Comparison of ENCODE assay signal across 10 cellular contexts in genomic region chr17:81966343-81967243, GRCh38. TPM values are rescaled to one million over a fixed set of nuclear protein-coding genes. Genes with fewer than 3 reads are reported as not detected.
DNase-seq lines count a peak whose midpoint lies in the region; ATAC-seq and TF ChIP-seq lines count a peak whose summit lies in the region.
"Had no signal": no experiment of that assay in that cellular context is flagged by ENCODE, and none has a peak within 500 bp of the region (broad histone marks: within the 10 kb centered on the region; RNA-seq: fewer than 3 reads in every experiment).

No MANE protein-coding gene starts in this region.

- no peak overlapping the region for H3K4me3 ChIP-seq in foreskin fibroblast (ENCODE audit: low read depth in 1 of 2, low read length in 2 of 2)
- H3K4me3 ChIP-seq in CD8-positive, alpha-beta memory T cell (ENCODE audit: low read length): no peak overlapping the region

- no peak for TF ChIP-seq CTCF in foreskin fibroblast (IDR thresholded peaks at IDR 0.05; ENCODE audit: low read depth, low read length)

- peaks cover 6% of the 10 kb centered on the region for H3K27me3 Mint-ChIP-seq in activated T-cell treated with anti-CD3 and anti-CD28 coated beads, Interleukin-2, amount 50 U/mL, for 4 hours (ENCODE audit: low read depth)
- peaks cover 15 to 16% of the 10 kb centered on the region in 2 donors for H3K27me3 Mint-ChIP-seq in CD8-positive, alpha-beta memory T cell

- no peaks in the 10 kb centered on the region for H3K36me3 Mint-ChIP-seq in activated T-cell treated with anti-CD3 and anti-CD28 coated beads, Interleukin-2, amount 50 U/mL, for 4 hours (ENCODE audit: insufficient read depth)
- no peaks in the 10 kb centered on the region for H3K36me3 Mint-ChIP-seq in CD8-positive, alpha-beta memory T cell

- H3K4me1 ChIP-seq in CD8-positive, alpha-beta memory T cell (ENCODE audit: insufficient read depth, low read length): peaks cover 23% of the 10 kb centered on the region

- H3K9me3 ChIP-seq in CD8-positive, alpha-beta memory T cell (ENCODE audit: low read length): no peaks in the 10 kb centered on the region

- DNase-seq in H4 (ENCODE audit: low spot score) (peak; percentile 43), NOMO-1 treated with DMSO at 0.1 percent for 48 hours (lab: John Stamatoyannopoulos, UW; ENCODE audit: unreplicated experiment) (peak; percentile 81), foreskin fibroblast (peak; percentile 73 to 93), retina (peak; percentile 79), NCI-H1092 treated with DMSO at 0.1 percent for 48 hours (lab: John Stamatoyannopoulos, UW) (no peak)
- DNase-seq in activated T-cell treated with anti-CD3 and anti-CD28 coated beads, Interleukin-2, amount 50 U/mL, for 4 hours: no peak
- DNase-seq in activated effector memory CD4-positive, alpha-beta T cell treated with Interleukin-2 at 50 U/mL for 16 hours: no peak
- DNase-seq in CD8-positive, alpha-beta memory T cell: no peak

- H3K9me3 Mint-ChIP-seq in activated T-cell treated with anti-CD3 and anti-CD28 coated beads, Interleukin-2, amount 50 U/mL, for 4 hours: no peaks in the 10 kb centered on the region
- H3K9me3 Mint-ChIP-seq in CD8-positive, alpha-beta memory T cell: no peaks in the 10 kb centered on the region

- H3K4me1 Mint-ChIP-seq in activated T-cell treated with anti-CD3 and anti-CD28 coated beads, Interleukin-2, amount 50 U/mL, for 4 hours (ENCODE audit: low read depth): peaks cover 11% of the 10 kb centered on the region
- peaks cover 11 to 35% (median 12%) of the 10 kb centered on the region in 3 donors for H3K4me1 Mint-ChIP-seq in CD8-positive, alpha-beta memory T cell

- no peak overlapping the region for H3K27ac Mint-ChIP-seq in CD8-positive, alpha-beta memory T cell

- POLR2A ChIA-PET in CD8-positive, alpha-beta memory T cell (lab: Charles Lee): interaction anchor here (1.8 to 2.2 kb wide), 2 partner anchors 10 to 71 kb away, joined by 7 to 9 read pairs; partner anchors contain the start of genes ASPSCR1 and DCXR

- no peaks in the 10 kb centered on the region for H3K36me3 ChIP-seq in CD8-positive, alpha-beta memory T cell (ENCODE audit: insufficient read depth, low read length)

- ATAC-seq in activated T-cell treated with anti-CD3 and anti-CD28 coated beads, Interleukin-2, amount 50 U/mL, for 4 hours: no peak

- H3K27ac ChIP-seq in CD8-positive, alpha-beta memory T cell (ENCODE audit: low read depth, low read length): no peak overlapping the region

- H3K4me3 Mint-ChIP-seq in activated T-cell treated with anti-CD3 and anti-CD28 coated beads, Interleukin-2, amount 50 U/mL, for 4 hours: no peak overlapping the region
- H3K4me3 Mint-ChIP-seq in CD8-positive, alpha-beta memory T cell: peak overlapping the region in 1 of 7 donors; percentile 35

- CTCF ChIA-PET in CD8-positive, alpha-beta memory T cell (lab: Charles Lee): interaction anchor here (1.8 to 2.5 kb wide), 2 partner anchors 7 to 64 kb away, joined by 5 to 13 read pairs; no protein-coding TSS in a partner anchor

- H3K27me3 ChIP-seq in CD8-positive, alpha-beta memory T cell (ENCODE audit: insufficient read depth, low read length, poor library complexity, severe bottlenecking): no peaks in the 10 kb centered on the region

RNA-seq across cellular contexts. Expression of gene NOTUM, which starts 5.6 kb away (rescaled TPM):
- total RNA-seq in H4 (2014; rRNA removed; shearing (Covaris generic)): 0.06 and 0.45 TPM in 2 replicates
- total RNA-seq in activated T-cell treated with anti-CD3 and anti-CD28 coated beads, Interleukin-2, amount 50 U/mL, for 4 hours: under 1 TPM; 0.40 to 0.56 (median 0.41) TPM
- under 1 TPM; 0.33 to 0.35 TPM for total RNA-seq in CD8-positive, alpha-beta memory T cell
- polyA plus RNA-seq in CD8-positive, alpha-beta memory T cell: not detected
- total RNA-seq: subcutaneous adipose tissue had no signal
- polyA plus RNA-seq: neural cell had no signal

RNA-seq across cellular contexts. Expression of gene ASPSCR1, which starts 10.8 kb away (rescaled TPM):
- total RNA-seq in H4 (2014; rRNA removed; shearing (Covaris generic)): 24.9 and 32.5 TPM in 2 replicates
- 10 to 100 TPM; 41.4 to 41.9 (median 41.6) TPM for total RNA-seq in activated T-cell treated with anti-CD3 and anti-CD28 coated beads, Interleukin-2, amount 50 U/mL, for 4 hours
- 10 to 100 TPM; 32.0 to 35.9 TPM for total RNA-seq in CD8-positive, alpha-beta memory T cell
- 29.2 TPM for polyA plus RNA-seq in CD8-positive, alpha-beta memory T cell

RNA-seq across cellular contexts. Expression of gene MYADML2, which starts 19.6 kb away (rescaled TPM):
- not detected in 2 replicates for total RNA-seq in H4 (2014; rRNA removed; shearing (Covaris generic))
- not detected for total RNA-seq in activated T-cell treated with anti-CD3 and anti-CD28 coated beads, Interleukin-2, amount 50 U/mL, for 4 hours
- total RNA-seq in CD8-positive, alpha-beta memory T cell: not detected
- not detected for polyA plus RNA-seq in CD8-positive, alpha-beta memory T cell
- total RNA-seq: subcutaneous adipose tissue had no signal

RNA-seq across cellular contexts. Expression of gene PYCR1, which starts 29.5 kb away (rescaled TPM):
- 92.4 and 128 TPM in 2 replicates for total RNA-seq in H4 (2014; rRNA removed; shearing (Covaris generic))
- 100 to 1,000 TPM; 192 to 199 (median 194) TPM for total RNA-seq in activated T-cell treated with anti-CD3 and anti-CD28 coated beads, Interleukin-2, amount 50 U/mL, for 4 hours
- total RNA-seq in CD8-positive, alpha-beta memory T cell: 100 to 1,000 TPM; 128 to 138 TPM
- 0.63 TPM for polyA plus RNA-seq in CD8-positive, alpha-beta memory T cell

RNA-seq across cellular contexts. Expression of gene MAFG, which starts 39.1 kb away (rescaled TPM):
- 8.7 and 9.3 TPM in 2 replicates for total RNA-seq in H4 (2014; rRNA removed; shearing (Covaris generic))
- 10 to 100 TPM; 42.9 to 50.9 (median 43.4) TPM for total RNA-seq in activated T-cell treated with anti-CD3 and anti-CD28 coated beads, Interleukin-2, amount 50 U/mL, for 4 hours
- total RNA-seq in CD8-positive, alpha-beta memory T cell: 10 to 100 TPM; 28.4 to 34.7 TPM
- 2.5 TPM for polyA plus RNA-seq in CD8-positive, alpha-beta memory T cell

Comparison
In these comparisons a context has a peak if more than half of its experiments do, and no peak if none do; other contexts are left out.
1. DNase-seq: peak in H4 (single experiment), NOMO-1 treated with DMSO at 0.1 percent for 48 hours (single experiment), foreskin fibroblast (2 of 2) and retina (single experiment); none in activated T-cell treated with anti-CD3 and anti-CD28 coated beads, Interleukin-2, amount 50 U/mL, for 4 hours (single experiment), NCI-H1092 treated with DMSO at 0.1 percent for 48 hours (single experiment), activated effector memory CD4-positive, alpha-beta T cell treated with Interleukin-2 at 50 U/mL for 16 hours (single experiment) and CD8-positive, alpha-beta memory T cell (0 of 5).